In the genomic region with DNA sequence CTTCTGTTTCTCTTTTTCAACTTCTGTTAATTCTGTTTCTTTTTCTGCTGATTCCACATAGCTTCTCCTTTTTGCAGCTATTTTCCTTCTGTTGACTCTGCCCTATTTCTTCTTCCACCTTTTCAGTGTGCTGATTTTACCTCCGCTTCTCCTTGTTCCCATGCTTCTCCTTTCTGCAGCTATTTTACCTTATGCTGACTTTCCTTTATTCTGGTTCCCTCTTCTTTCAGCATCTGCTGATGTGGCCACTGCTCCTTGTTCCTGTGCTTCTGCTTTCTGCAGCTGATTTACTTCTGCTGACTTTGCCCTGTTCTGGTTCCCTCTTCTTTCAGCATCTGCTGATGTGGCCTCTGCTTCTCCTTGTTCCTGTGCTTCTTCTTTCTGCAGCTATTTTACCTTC, we compare ENCODE assay signal across 20 cellular contexts. TPM values are rescaled to one million over a fixed set of nuclear protein-coding genes. Genes with fewer than 3 reads are reported as not detected.
A peak's percentile ranks its signal among the peaks of the same experiment; 100 is the strongest.
DNase-seq lines count a peak whose midpoint lies in the region; ATAC-seq, FAIRE-seq and TF ChIP-seq lines count a peak whose summit lies in the region.
"Had no signal": no experiment of that assay in that cellular context is flagged by ENCODE, and none has a peak within 500 bp of the region (broad histone marks: within the 10 kb centered on the region; RNA-seq: fewer than 3 reads in every experiment).

No MANE protein-coding gene starts in this region.

- no peak overlapping the region for H4K91ac ChIP-seq in H9 (ENCODE audit: insufficient read length, low read depth, low read length)

- H3K4me3 Mint-ChIP-seq in H9: no peak overlapping the region
- H3K4me3 Mint-ChIP-seq in T-helper 2 cell treated with Interferon-gamma antibody and Interleukin-4, amounts not matched to agents 5 μg/mL and 100 μg/mL, for 36 hours: no peak overlapping the region
- H3K4me3 Mint-ChIP-seq: CD4-positive, alpha-beta T cell had no signal

- no peak overlapping the region for H2BK5ac ChIP-seq in H9 (ENCODE audit: insufficient read length, low read length)

- no peak overlapping the region for H3K56ac ChIP-seq in H9 (ENCODE audit: insufficient read length, low read depth, low read length)

- H3K9me3 ChIP-seq in DOHH2 (ENCODE audit: control insufficient read depth, insufficient read depth, low read length) (peaks cover 26% of the 10 kb centered on the region), H9 (ENCODE audit: control insufficient read depth, low read depth, low read length) (no peaks in the 10 kb centered on the region), OCI-LY1 (ENCODE audit: low read length) (peaks cover 13% of the 10 kb centered on the region)
- H3K9me3 ChIP-seq: Caco-2 had no signal

- H3K27me3 ChIP-seq in DOHH2 (ENCODE audit: control insufficient read depth, low read length) (no peaks in the 10 kb centered on the region), H9 (ENCODE audit: insufficient read depth, low read length) (no peaks in the 10 kb centered on the region), OCI-LY1 (ENCODE audit: insufficient read depth, low read length) (no peaks in the 10 kb centered on the region), bronchial epithelial cell (ENCODE audit: control insufficient read depth, insufficient read depth, low read length) (no peaks in the 10 kb centered on the region)

- no peak overlapping the region for H3K4ac ChIP-seq in H9 (ENCODE audit: low read depth, low read length)

- H2BK15ac ChIP-seq in H9 (ENCODE audit: low read depth, low read length): no peak overlapping the region

- H2AK5ac ChIP-seq in H9 (ENCODE audit: insufficient read length, low read length): no peak overlapping the region

- no peak overlapping the region for H4K8ac ChIP-seq in H9 (replicated peaks; ENCODE audit: insufficient read length, low read depth, low read length)

- H3K4me1 Mint-ChIP-seq in H9: no peaks in the 10 kb centered on the region
- H3K4me1 Mint-ChIP-seq in T-helper 2 cell treated with Interferon-gamma antibody and Interleukin-4, amounts not matched to agents 5 μg/mL and 100 μg/mL, for 36 hours (ENCODE audit: low read depth): peaks cover 2% of the 10 kb centered on the region

- H2AFZ ChIP-seq in H9 (ENCODE audit: low read length) (no peak overlapping the region), OCI-LY1 (ENCODE audit: low read length) (no peak overlapping the region)
- H2AFZ ChIP-seq: GM23248 had no signal

- H3K4me1 ChIP-seq in DOHH2 (ENCODE audit: control insufficient read depth, low read length) (peaks cover 38% of the 10 kb centered on the region), H9 (ENCODE audit: insufficient read depth, low read length) (no peaks in the 10 kb centered on the region), OCI-LY1 (ENCODE audit: insufficient read depth, low read length, severe bottlenecking) (peaks cover 6% of the 10 kb centered on the region)
- H3K4me1 ChIP-seq: Caco-2 had no signal

- no CpG with 5 or more reads among the region's 1 CpG for WGBS in H9 (ENCODE audit: extremely low coverage, insufficient read length, low lambda C conversion rate)

- no peak overlapping the region for H3K27ac Mint-ChIP-seq in H9
- H3K27ac Mint-ChIP-seq in T-helper 2 cell treated with Interferon-gamma antibody and Interleukin-4, amounts not matched to agents 5 μg/mL and 100 μg/mL, for 36 hours: no peak overlapping the region
- H3K27ac Mint-ChIP-seq: CD4-positive, alpha-beta T cell had no signal

- no peak overlapping the region for H3T11ph ChIP-seq in H9 (ENCODE audit: low read length)

- H3K27me3 Mint-ChIP-seq in H9 (ENCODE audit: low read depth): no peaks in the 10 kb centered on the region
- no peaks in the 10 kb centered on the region for H3K27me3 Mint-ChIP-seq in T-helper 2 cell treated with Interferon-gamma antibody and Interleukin-4, amounts not matched to agents 5 μg/mL and 100 μg/mL, for 36 hours (ENCODE audit: low read depth)
- H3K27me3 Mint-ChIP-seq: CD4-positive, alpha-beta T cell had no signal

- H3K9me3 Mint-ChIP-seq in H9: peaks cover 4 to 10% of the 10 kb centered on the region in 2 experiments; a peak in 3 of 5 replicates
- no peaks in the 10 kb centered on the region for H3K9me3 Mint-ChIP-seq in T-helper 2 cell treated with Interferon-gamma antibody and Interleukin-4, amounts not matched to agents 5 μg/mL and 100 μg/mL, for 36 hours
- H3K9me3 Mint-ChIP-seq: CD4-positive, alpha-beta T cell had no signal

- no peak overlapping the region for H3K23ac ChIP-seq in H9 (ENCODE audit: insufficient read length, low read depth, low read length)

- H4K20me1 ChIP-seq in DOHH2 (ENCODE audit: control insufficient read depth, insufficient read depth, low read depth, low read length) (no peaks in the 10 kb centered on the region), H9 (ENCODE audit: control insufficient read depth, insufficient read depth, insufficient read length) (no peaks in the 10 kb centered on the region), OCI-LY1 (ENCODE audit: insufficient read depth, low read length) (no peaks in the 10 kb centered on the region)

- FAIRE-seq in bronchial epithelial cell (lab: Jason Lieb, UNC): peak; percentile 23
- FAIRE-seq: D721Med, HTR-8/SVneo had no signal

- no peaks in the 10 kb centered on the region for H3K79me1 ChIP-seq in H9 (ENCODE audit: insufficient read depth, low read depth, low read length, poor library complexity, severe bottlenecking)

- H3K23me2 ChIP-seq in H9 (ENCODE audit: insufficient read length, low read depth, low read length, poor library complexity, severe bottlenecking): no peaks in the 10 kb centered on the region

- H3K9me2 ChIP-seq in DOHH2 (replicated peaks; ENCODE audit: control insufficient read depth, low read length) (no peaks in the 10 kb centered on the region), OCI-LY1 (ENCODE audit: low read depth, low read length) (no peaks in the 10 kb centered on the region)

- peaks cover 15 to 38% (median 22%) of the 10 kb centered on the region in 3 experiments for H3K36me3 Mint-ChIP-seq in H9 (ENCODE audit: insufficient read depth in 1 of 3, low read depth in 3 of 3)
- H3K36me3 Mint-ChIP-seq in T-helper 2 cell treated with Interferon-gamma antibody and Interleukin-4, amounts not matched to agents 5 μg/mL and 100 μg/mL, for 36 hours (ENCODE audit: low read depth): peaks cover 15% of the 10 kb centered on the region

- H3K36me3 ChIP-seq in DOHH2 (ENCODE audit: control insufficient read depth, low read length) (peaks cover 12% of the 10 kb centered on the region), OCI-LY1 (ENCODE audit: insufficient read depth, low read length) (0 out of 2 replicates have a peak, but pooled peaks cover 4% of the 10 kb centered on the region), bronchial epithelial cell (ENCODE audit: control insufficient read depth, insufficient read depth, low read length) (peaks cover 2% of the 10 kb centered on the region)

- no peaks in the 10 kb centered on the region for H3K79me2 ChIP-seq in DOHH2 (ENCODE audit: control insufficient read depth, low read length)
- no peaks in the 10 kb centered on the region for H3K79me2 ChIP-seq in H9 (ENCODE audit: insufficient read depth, low read length)
- no peaks in the 10 kb centered on the region for H3K79me2 ChIP-seq in OCI-LY1 (ENCODE audit: insufficient read depth, low read length)

- H3K4me2 ChIP-seq in DOHH2 (ENCODE audit: low read length): no peak overlapping the region
- H3K4me2 ChIP-seq in H9 (ENCODE audit: insufficient read depth, insufficient read length, low read length): no peak overlapping the region
- H3K4me2 ChIP-seq in OCI-LY1 (ENCODE audit: low read length): no peak overlapping the region

- no peak overlapping the region for H2BK12ac ChIP-seq in H9 (ENCODE audit: insufficient read length, low read depth, low read length)

- H3K4me3 ChIP-seq in DOHH2 (ENCODE audit: low read length): no peak overlapping the region
- no peak overlapping the region for H3K4me3 ChIP-seq in OCI-LY1 (ENCODE audit: low read depth, low read length, poor library complexity, severe bottlenecking)
- H3K4me3 ChIP-seq in bronchial epithelial cell (ENCODE audit: low read depth, low read length): no peak overlapping the region
- H3K4me3 ChIP-seq: GM23248 had no signal

- no peak overlapping the region for H3K18ac ChIP-seq in H9 (ENCODE audit: insufficient read length, low read depth, low read length)

- TF ChIP-seq CTCF in DOHH2 (IDR thresholded peaks at IDR 0.05; ENCODE audit: low read depth, low read length, poor library complexity, severe bottlenecking): no peak
- no peak for TF ChIP-seq CTCF in H9 (conservative IDR thresholded peaks at IDR 0.05)
- TF ChIP-seq CTCF in OCI-LY1 (IDR thresholded peaks at IDR 0.05; ENCODE audit: low read length): no peak
- no peak for TF ChIP-seq CTCF in bronchial epithelial cell (IDR thresholded peaks at IDR 0.05; ENCODE audit: insufficient read depth, low read length, severe bottlenecking)

- H3F3A ChIP-seq in DOHH2 (ENCODE audit: control insufficient read depth, insufficient read depth): peaks cover 36% of the 10 kb centered on the region
- peaks cover 9% of the 10 kb centered on the region for H3F3A ChIP-seq in OCI-LY1 (ENCODE audit: insufficient read depth, low read length)

- H2BK20ac ChIP-seq in H9 (ENCODE audit: low read depth, low read length, poor library complexity, severe bottlenecking): no peak overlapping the region

- no peak overlapping the region for H2BK120ac ChIP-seq in H9 (ENCODE audit: low read depth, low read length, poor library complexity, severe bottlenecking)

- peak overlapping the region; percentile 42 for H4K5ac ChIP-seq in H9 (ENCODE audit: insufficient read length, low read depth, low read length)

- no peak for DNase-seq in H9
- no peak for DNase-seq in bronchial epithelial cell (ENCODE audit: low read depth)
- no peak for DNase-seq in T-helper 2 cell treated with Interferon-gamma antibody and Interleukin-4, amounts not matched to agents 5 μg/mL and 100 μg/mL, for 36 hours (ENCODE audit: low spot score)
- no peak for DNase-seq in NCI-H524 treated with DMSO at 0.1 percent for 48 hours (lab: John Stamatoyannopoulos, UW)
- DNase-seq in activated CD4-positive, alpha-beta T cell treated with anti-CD3 and anti-CD28 coated beads for 4 hours: no peak
- DNase-seq: Caco-2; CD4-positive, alpha-beta T cell; GDM1; GM23248; HCEC 1CT; KG1 had no signal

- no peak overlapping the region for H3K14ac ChIP-seq in H9 (ENCODE audit: insufficient read depth, low read length)

- H3K9ac ChIP-seq in H9 (ENCODE audit: extremely low read depth, insufficient read length, low read length) (no peak overlapping the region), OCI-LY1 (ENCODE audit: low read length) (no peak overlapping the region)
- H3K9ac ChIP-seq: GM23248 had no signal

- no peak for ATAC-seq in GM19455 (IDR thresholded peaks at IDR 0.05; ENCODE audit: unreplicated experiment)

- H3K27ac ChIP-seq in DOHH2 (ENCODE audit: low read depth, low read length) (peak overlapping the region; percentile 81), H9 (ENCODE audit: insufficient read length, low read depth, low read length) (no peak overlapping the region), OCI-LY1 (ENCODE audit: low read depth, low read length, poor library complexity, severe bottlenecking) (peak overlapping the region; percentile 79)
- H3K27ac ChIP-seq: C4-2B, GM23248 had no signal

RNA-seq across cellular contexts. Expression of gene HACD4, which starts 58.8 kb away (rescaled TPM):
- total RNA-seq in H9 (2021): 0.59 and 0.63 TPM in 2 replicates
- 0.79 and 2.4 TPM in 2 replicates for total RNA-seq in bronchial epithelial cell
- total RNA-seq: A172, Caco-2, Daoy, H4 had no signal
